Comparison of ENCODE assay signal across 2 cellular contexts in the genomic region with DNA sequence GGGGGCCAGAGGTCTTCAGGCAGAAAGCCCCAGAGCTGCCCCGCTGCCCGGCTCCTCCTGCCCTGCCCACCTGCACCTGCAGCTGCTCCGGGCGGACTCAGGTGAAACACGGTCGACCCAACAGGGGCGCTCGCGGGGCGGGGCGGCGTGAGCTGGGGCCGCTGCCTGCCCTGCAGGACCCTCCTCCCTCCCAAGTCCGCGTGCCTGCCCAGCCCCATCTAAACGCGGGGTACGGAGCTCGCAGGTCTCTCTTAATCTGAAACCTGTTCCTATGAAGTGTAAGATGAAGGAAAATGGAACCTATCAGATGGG.
TF ChIP-seq lines count a peak whose summit lies in the region.

No MANE protein-coding gene starts in this region.

TF ChIP-seq in SK-N-SH, 30 proteins besides CTCF, POLR2A, EP300 and RAD21 (continued from another document):
- TF ChIP-seq, protein P1, sequence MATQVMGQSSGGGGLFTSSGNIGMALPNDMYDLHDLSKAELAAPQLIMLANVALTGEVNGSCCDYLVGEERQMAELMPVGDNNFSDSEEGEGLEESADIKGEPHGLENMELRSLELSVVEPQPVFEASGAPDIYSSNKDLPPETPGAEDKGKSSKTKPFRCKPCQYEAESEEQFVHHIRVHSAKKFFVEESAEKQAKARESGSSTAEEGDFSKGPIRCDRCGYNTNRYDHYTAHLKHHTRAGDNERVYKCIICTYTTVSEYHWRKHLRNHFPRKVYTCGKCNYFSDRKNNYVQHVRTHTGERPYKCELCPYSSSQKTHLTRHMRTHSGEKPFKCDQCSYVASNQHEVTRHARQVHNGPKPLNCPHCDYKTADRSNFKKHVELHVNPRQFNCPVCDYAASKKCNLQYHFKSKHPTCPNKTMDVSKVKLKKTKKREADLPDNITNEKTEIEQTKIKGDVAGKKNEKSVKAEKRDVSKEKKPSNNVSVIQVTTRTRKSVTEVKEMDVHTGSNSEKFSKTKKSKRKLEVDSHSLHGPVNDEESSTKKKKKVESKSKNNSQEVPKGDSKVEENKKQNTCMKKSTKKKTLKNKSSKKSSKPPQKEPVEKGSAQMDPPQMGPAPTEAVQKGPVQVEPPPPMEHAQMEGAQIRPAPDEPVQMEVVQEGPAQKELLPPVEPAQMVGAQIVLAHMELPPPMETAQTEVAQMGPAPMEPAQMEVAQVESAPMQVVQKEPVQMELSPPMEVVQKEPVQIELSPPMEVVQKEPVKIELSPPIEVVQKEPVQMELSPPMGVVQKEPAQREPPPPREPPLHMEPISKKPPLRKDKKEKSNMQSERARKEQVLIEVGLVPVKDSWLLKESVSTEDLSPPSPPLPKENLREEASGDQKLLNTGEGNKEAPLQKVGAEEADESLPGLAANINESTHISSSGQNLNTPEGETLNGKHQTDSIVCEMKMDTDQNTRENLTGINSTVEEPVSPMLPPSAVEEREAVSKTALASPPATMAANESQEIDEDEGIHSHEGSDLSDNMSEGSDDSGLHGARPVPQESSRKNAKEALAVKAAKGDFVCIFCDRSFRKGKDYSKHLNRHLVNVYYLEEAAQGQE (IDR thresholded peaks at IDR 0.05; ENCODE audit: low read depth, low read length) = no peak
- TF ChIP-seq NRF1 (IDR thresholded peaks at IDR 0.05; ENCODE audit: low read depth, low read length) (no peak), TAF1 (IDR thresholded peaks at IDR 0.05; ENCODE audit: borderline replicate concordance, low read depth, low read length) (no peak), YY1 (IDR thresholded peaks at IDR 0.05; ENCODE audit: low read depth) (no peak), SMC3 (IDR thresholded peaks at IDR 0.05; ENCODE audit: low read depth, low read length) (no peak), CHD2 (IDR thresholded peaks at IDR 0.05; ENCODE audit: low read length, partially characterized antibody) (no peak), FOXJ3 (CRISPR knock-in tag; IDR thresholded peaks at IDR 0.05) (no peak), RFX5 (IDR thresholded peaks at IDR 0.05; ENCODE audit: low read length) (no peak), TEAD4 (IDR thresholded peaks at IDR 0.05; ENCODE audit: borderline replicate concordance, insufficient read depth) (no peak), NFIC (IDR thresholded peaks at IDR 0.05; ENCODE audit: borderline replicate concordance) (no peak), MEF2A (IDR thresholded peaks at IDR 0.05; ENCODE audit: borderline replicate concordance, low read depth) (no peak)
- TF ChIP-seq, protein P2, sequence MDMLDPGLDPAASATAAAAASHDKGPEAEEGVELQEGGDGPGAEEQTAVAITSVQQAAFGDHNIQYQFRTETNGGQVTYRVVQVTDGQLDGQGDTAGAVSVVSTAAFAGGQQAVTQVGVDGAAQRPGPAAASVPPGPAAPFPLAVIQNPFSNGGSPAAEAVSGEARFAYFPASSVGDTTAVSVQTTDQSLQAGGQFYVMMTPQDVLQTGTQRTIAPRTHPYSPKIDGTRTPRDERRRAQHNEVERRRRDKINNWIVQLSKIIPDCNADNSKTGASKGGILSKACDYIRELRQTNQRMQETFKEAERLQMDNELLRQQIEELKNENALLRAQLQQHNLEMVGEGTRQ (IDR thresholded peaks at IDR 0.05; ENCODE audit: borderline replicate concordance, low read depth, low read length) = no peak
- TF ChIP-seq, protein P3, sequence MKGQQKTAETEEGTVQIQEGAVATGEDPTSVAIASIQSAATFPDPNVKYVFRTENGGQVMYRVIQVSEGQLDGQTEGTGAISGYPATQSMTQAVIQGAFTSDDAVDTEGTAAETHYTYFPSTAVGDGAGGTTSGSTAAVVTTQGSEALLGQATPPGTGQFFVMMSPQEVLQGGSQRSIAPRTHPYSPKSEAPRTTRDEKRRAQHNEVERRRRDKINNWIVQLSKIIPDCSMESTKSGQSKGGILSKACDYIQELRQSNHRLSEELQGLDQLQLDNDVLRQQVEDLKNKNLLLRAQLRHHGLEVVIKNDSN (IDR thresholded peaks at IDR 0.05; ENCODE audit: borderline replicate concordance, low read depth) = no peak
- TF ChIP-seq, protein P4, sequence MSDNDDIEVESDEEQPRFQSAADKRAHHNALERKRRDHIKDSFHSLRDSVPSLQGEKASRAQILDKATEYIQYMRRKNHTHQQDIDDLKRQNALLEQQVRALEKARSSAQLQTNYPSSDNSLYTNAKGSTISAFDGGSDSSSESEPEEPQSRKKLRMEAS (IDR thresholded peaks at IDR 0.05; ENCODE audit: low read depth) = no peak

TF ChIP-seq in SK-N-SH treated with all-trans-retinoic acid at 6 μM for 48 hours, 23 proteins besides CTCF, POLR2A, EP300 and RAD21 (continued from another document):
- TF ChIP-seq, protein P5, sequence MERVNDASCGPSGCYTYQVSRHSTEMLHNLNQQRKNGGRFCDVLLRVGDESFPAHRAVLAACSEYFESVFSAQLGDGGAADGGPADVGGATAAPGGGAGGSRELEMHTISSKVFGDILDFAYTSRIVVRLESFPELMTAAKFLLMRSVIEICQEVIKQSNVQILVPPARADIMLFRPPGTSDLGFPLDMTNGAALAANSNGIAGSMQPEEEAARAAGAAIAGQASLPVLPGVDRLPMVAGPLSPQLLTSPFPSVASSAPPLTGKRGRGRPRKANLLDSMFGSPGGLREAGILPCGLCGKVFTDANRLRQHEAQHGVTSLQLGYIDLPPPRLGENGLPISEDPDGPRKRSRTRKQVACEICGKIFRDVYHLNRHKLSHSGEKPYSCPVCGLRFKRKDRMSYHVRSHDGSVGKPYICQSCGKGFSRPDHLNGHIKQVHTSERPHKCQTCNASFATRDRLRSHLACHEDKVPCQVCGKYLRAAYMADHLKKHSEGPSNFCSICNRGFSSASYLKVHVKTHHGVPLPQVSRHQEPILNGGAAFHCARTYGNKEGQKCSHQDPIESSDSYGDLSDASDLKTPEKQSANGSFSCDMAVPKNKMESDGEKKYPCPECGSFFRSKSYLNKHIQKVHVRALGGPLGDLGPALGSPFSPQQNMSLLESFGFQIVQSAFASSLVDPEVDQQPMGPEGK (CRISPR knock-in tag; IDR thresholded peaks at IDR 0.05; ENCODE audit: borderline replicate concordance) = no peak
- TF ChIP-seq PPARA (CRISPR knock-in tag; IDR thresholded peaks at IDR 0.05; ENCODE audit: borderline replicate concordance) = no peak
- TF ChIP-seq, protein P6, sequence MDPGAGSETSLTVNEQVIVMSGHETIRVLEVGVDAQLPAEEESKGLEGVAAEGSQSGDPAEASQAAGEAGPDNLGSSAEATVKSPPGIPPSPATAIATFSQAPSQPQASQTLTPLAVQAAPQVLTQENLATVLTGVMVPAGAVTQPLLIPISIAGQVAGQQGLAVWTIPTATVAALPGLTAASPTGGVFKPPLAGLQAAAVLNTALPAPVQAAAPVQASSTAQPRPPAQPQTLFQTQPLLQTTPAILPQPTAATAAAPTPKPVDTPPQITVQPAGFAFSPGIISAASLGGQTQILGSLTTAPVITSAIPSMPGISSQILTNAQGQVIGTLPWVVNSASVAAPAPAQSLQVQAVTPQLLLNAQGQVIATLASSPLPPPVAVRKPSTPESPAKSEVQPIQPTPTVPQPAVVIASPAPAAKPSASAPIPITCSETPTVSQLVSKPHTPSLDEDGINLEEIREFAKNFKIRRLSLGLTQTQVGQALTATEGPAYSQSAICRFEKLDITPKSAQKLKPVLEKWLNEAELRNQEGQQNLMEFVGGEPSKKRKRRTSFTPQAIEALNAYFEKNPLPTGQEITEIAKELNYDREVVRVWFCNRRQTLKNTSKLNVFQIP (CRISPR knock-in tag; IDR thresholded peaks at IDR 0.05; ENCODE audit: borderline replicate concordance, low read depth) = no peak
- no peak for TF ChIP-seq ZFP30 (CRISPR knock-in tag; IDR thresholded peaks at IDR 0.05)
- TF ChIP-seq ESRRG (CRISPR knock-in tag; IDR thresholded peaks at IDR 0.05) = no peak
- no peak for TF ChIP-seq ARNTL (CRISPR knock-in tag; IDR thresholded peaks at IDR 0.05; ENCODE audit: borderline replicate concordance, low read depth)
- no peak for TF ChIP-seq ISL1 (CRISPR knock-in tag; IDR thresholded peaks at IDR 0.05)
- no peak for TF ChIP-seq ZNF8 (CRISPR knock-in tag; IDR thresholded peaks at IDR 0.05)
- TF ChIP-seq CSDC2 (CRISPR knock-in tag; IDR thresholded peaks at IDR 0.05) = no peak
- TF ChIP-seq, protein P7, sequence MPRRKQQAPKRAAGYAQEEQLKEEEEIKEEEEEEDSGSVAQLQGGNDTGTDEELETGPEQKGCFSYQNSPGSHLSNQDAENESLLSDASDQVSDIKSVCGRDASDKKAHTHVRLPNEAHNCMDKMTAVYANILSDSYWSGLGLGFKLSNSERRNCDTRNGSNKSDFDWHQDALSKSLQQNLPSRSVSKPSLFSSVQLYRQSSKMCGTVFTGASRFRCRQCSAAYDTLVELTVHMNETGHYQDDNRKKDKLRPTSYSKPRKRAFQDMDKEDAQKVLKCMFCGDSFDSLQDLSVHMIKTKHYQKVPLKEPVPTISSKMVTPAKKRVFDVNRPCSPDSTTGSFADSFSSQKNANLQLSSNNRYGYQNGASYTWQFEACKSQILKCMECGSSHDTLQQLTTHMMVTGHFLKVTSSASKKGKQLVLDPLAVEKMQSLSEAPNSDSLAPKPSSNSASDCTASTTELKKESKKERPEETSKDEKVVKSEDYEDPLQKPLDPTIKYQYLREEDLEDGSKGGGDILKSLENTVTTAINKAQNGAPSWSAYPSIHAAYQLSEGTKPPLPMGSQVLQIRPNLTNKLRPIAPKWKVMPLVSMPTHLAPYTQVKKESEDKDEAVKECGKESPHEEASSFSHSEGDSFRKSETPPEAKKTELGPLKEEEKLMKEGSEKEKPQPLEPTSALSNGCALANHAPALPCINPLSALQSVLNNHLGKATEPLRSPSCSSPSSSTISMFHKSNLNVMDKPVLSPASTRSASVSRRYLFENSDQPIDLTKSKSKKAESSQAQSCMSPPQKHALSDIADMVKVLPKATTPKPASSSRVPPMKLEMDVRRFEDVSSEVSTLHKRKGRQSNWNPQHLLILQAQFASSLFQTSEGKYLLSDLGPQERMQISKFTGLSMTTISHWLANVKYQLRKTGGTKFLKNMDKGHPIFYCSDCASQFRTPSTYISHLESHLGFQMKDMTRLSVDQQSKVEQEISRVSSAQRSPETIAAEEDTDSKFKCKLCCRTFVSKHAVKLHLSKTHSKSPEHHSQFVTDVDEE (CRISPR knock-in tag; IDR thresholded peaks at IDR 0.05) = no peak
- no peak for TF ChIP-seq TCF4 (CRISPR knock-in tag; IDR thresholded peaks at IDR 0.05; ENCODE audit: borderline replicate concordance)
- TF ChIP-seq ZNF565 (CRISPR knock-in tag; conservative IDR thresholded peaks at IDR 0.05; ENCODE audit: low read depth) = no peak
- no peak for TF ChIP-seq ZFP3 (CRISPR knock-in tag; IDR thresholded peaks at IDR 0.05)
